8 cellular contexts compared by ENCODE assay signal in the genomic region with DNA sequence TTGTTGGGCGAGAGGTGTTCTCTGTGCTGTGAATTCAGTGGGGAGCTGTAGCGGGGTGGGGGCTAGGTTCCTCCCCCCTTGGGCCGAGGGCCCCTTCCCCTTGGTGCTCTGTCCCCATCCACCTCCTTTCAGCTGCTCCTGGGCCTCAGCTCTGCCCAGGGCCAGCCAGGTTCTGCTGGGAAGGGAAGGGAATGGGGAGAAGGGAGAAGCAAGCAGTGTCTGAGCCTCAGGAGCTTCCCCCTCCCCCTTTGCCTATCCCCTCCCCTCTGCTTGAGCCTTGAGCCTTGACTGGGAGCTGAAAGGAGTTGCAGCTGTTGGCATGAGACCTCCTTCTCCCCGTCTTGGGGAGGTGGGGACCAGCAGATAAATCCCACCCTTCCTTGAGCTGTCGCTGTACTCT. TPM values are rescaled to one million over a fixed set of nuclear protein-coding genes. Genes with fewer than 3 reads are reported as not detected.
A peak's percentile ranks its signal among the peaks of the same experiment; 100 is the strongest.
DNase-seq lines count a peak whose midpoint lies in the region; ATAC-seq, FAIRE-seq and TF ChIP-seq lines count a peak whose summit lies in the region.

No MANE protein-coding gene starts in this region.

- ATAC-seq in Right ventricle myocardium inferior (no peak), HG02759 (IDR thresholded peaks at IDR 0.05; ENCODE audit: unreplicated experiment) (no peak), GM21423 (IDR thresholded peaks at IDR 0.05; ENCODE audit: unreplicated experiment) (no peak)

- intact Hi-C loops in Right ventricle myocardium inferior (cut with DNase I) (no loop called here), kidney (cut with DNase I) (no loop called here), thyroid gland (cut with DNase I) (no loop called here)

- FAIRE-seq in kidney (lab: Jason Lieb, UNC) = no peak

- WGBS in thyroid gland, 2 donors = 41 to 57% methylated on average over 3 to 5 of the region's 5 CpGs

- peak overlapping the region; percentile 87 for H3K27ac ChIP-seq in cardiac muscle cell
- peak overlapping the region; percentile 73 to 79 for H3K27ac ChIP-seq in kidney (ENCODE audit: low read depth in 2 of 2, low read length in 2 of 2)
- peak overlapping the region; percentile 71 to 91 (median 72) for H3K27ac ChIP-seq in thyroid gland

- H3K36me3 ChIP-seq in cardiac muscle cell = peaks cover 33% of the 10 kb centered on the region
- H3K36me3 ChIP-seq in adipocyte (ENCODE audit: control insufficient read depth, insufficient read depth, low read length, severe bottlenecking) = peaks cover 49% of the 10 kb centered on the region
- peaks cover 19 to 27% of the 10 kb centered on the region in 2 donors for H3K36me3 ChIP-seq in kidney (ENCODE audit: control insufficient read depth in 1 of 2, insufficient read depth in 2 of 2, low read length in 2 of 2)
- peaks cover 16 to 18% of the 10 kb centered on the region in 2 donors for H3K36me3 ChIP-seq in thyroid gland

- H3K9ac ChIP-seq in adipocyte (ENCODE audit: low read length) (peak overlapping the region; percentile 99), kidney (ENCODE audit: low read length in 2 of 2) (peak overlapping the region in 1 of 2 donors; percentile 68)

- DNase-seq in cardiac muscle cell (ENCODE audit: low read depth in 1 of 2, low spot score in 1 of 2) (peak in 1 of 2 donors; percentile 40), Right ventricle myocardium inferior (ENCODE audit: missing footprints) (no peak), adipocyte (ENCODE audit: low read depth) (no peak), kidney (no peak), thyroid gland (no peak), NCI-H774 (lab: John Stamatoyannopoulos, UW) (no peak)

- H3K27me3 ChIP-seq in cardiac muscle cell (no peaks in the 10 kb centered on the region), adipocyte (replicated peaks; ENCODE audit: control insufficient read depth, insufficient read depth, low read length) (no peaks in the 10 kb centered on the region), thyroid gland (no peaks in the 10 kb centered on the region)

- H3K4me1 ChIP-seq in cardiac muscle cell (ENCODE audit: low read depth) (peaks cover 24% of the 10 kb centered on the region), adipocyte (ENCODE audit: control insufficient read depth, insufficient read depth, low read length) (peaks cover 47% of the 10 kb centered on the region), kidney (ENCODE audit: control insufficient read depth in 1 of 2, insufficient read depth in 1 of 2, low read depth in 1 of 2, low read length in 2 of 2) (peaks cover 14 to 15% of the 10 kb centered on the region in 2 donors), thyroid gland (peaks cover 24 to 35% of the 10 kb centered on the region in 2 donors)

- H3K9me3 ChIP-seq in cardiac muscle cell (ENCODE audit: low read depth) (no peaks in the 10 kb centered on the region), adipocyte (ENCODE audit: control insufficient read depth, low read length) (no peaks in the 10 kb centered on the region), kidney (ENCODE audit: control insufficient read depth in 1 of 2, low read length in 2 of 2) (no peaks in the 10 kb centered on the region), thyroid gland (no peaks in the 10 kb centered on the region)

- H3K4me3 ChIP-seq in cardiac muscle cell (peak overlapping the region; percentile 96), adipocyte (ENCODE audit: low read length) (peak overlapping the region; percentile 100), kidney (ENCODE audit: low read length in 2 of 2) (peak overlapping the region; percentile 59 to 97), thyroid gland (replicated peaks in 1 of 3) (peak overlapping the region; percentile 78 to 96 (median 83))

- TF ChIP-seq POLR2A in thyroid gland (IDR thresholded peaks at IDR 0.05) = no peak

- TF ChIP-seq CTCF in cardiac muscle cell (IDR thresholded peaks at IDR 0.05; ENCODE audit: low read depth, low read length) (no peak), kidney (IDR thresholded peaks at IDR 0.05; ENCODE audit: borderline replicate concordance, extremely low read depth, insufficient read depth) (no peak), thyroid gland (IDR thresholded peaks at IDR 0.05) (no peak)

RNA-seq across cellular contexts. Expression of a gene that starts 0.6 kb away (rescaled TPM):
- 67.3 and 108 TPM in 2 replicates for total RNA-seq in cardiac muscle cell
- polyA plus RNA-seq in cardiac muscle cell = 63.8 and 77.1 TPM in 2 replicates
- total RNA-seq in Right ventricle myocardium inferior = 26.1 TPM
- 49.2 TPM for total RNA-seq in kidney
- 55.2 TPM for polyA plus RNA-seq in kidney (ENCODE audit: insufficient read depth, low read depth, low replicate concordance)
- total RNA-seq in thyroid gland = 10 to 100 TPM; 41.5 to 68.5 (median 56.7) TPM

RNA-seq across cellular contexts. Expression of a gene that starts 6.8 kb away (rescaled TPM):
- total RNA-seq in cardiac muscle cell (264 and 334 TPM in 2 replicates), Right ventricle myocardium inferior (145 TPM), kidney (52.6 TPM), thyroid gland (100 to 1,000 TPM in 1 of 4 donors, 10 to 100 TPM in 3; 93.1 to 107 (median 97.7) TPM)
- polyA plus RNA-seq in cardiac muscle cell (343 and 472 TPM in 2 replicates), kidney (ENCODE audit: insufficient read depth, low read depth, low replicate concordance) (90.0 TPM)

RNA-seq across cellular contexts. Expression of a gene that starts 7.1 kb away (rescaled TPM):
- total RNA-seq in cardiac muscle cell = 98.8 and 125 TPM in 2 replicates
- polyA plus RNA-seq in cardiac muscle cell = 173 and 227 TPM in 2 replicates
- total RNA-seq in Right ventricle myocardium inferior = 32.1 TPM
- 53.2 TPM for total RNA-seq in kidney
- polyA plus RNA-seq in kidney (ENCODE audit: insufficient read depth, low read depth, low replicate concordance) = 149 TPM
- 10 to 100 TPM; 45.9 to 78.1 (median 61.7) TPM for total RNA-seq in thyroid gland

RNA-seq across cellular contexts. Expression of a gene that starts 32.8 kb away (rescaled TPM):
- total RNA-seq in cardiac muscle cell = 43.5 and 65.8 TPM in 2 replicates
- 33.1 and 44.9 TPM in 2 replicates for polyA plus RNA-seq in cardiac muscle cell
- 7.3 TPM for total RNA-seq in Right ventricle myocardium inferior
- total RNA-seq in kidney = 24.5 TPM
- 10.1 TPM for polyA plus RNA-seq in kidney (ENCODE audit: insufficient read depth, low read depth, low replicate concordance)
- total RNA-seq in thyroid gland = 10 to 100 TPM; 20.7 to 39.6 (median 28.6) TPM

RNA-seq across cellular contexts. Expression of a gene that starts 36.5 kb away (rescaled TPM):
- total RNA-seq in cardiac muscle cell (58.2 and 70.0 TPM in 2 replicates), Right ventricle myocardium inferior (34.2 TPM), kidney (22.6 TPM), thyroid gland (10 to 100 TPM; 22.8 to 47.0 (median 28.2) TPM)
- polyA plus RNA-seq in cardiac muscle cell (48.8 and 74.4 TPM in 2 replicates), kidney (ENCODE audit: insufficient read depth, low read depth, low replicate concordance) (21.8 TPM)
